In the genomic region with DNA sequence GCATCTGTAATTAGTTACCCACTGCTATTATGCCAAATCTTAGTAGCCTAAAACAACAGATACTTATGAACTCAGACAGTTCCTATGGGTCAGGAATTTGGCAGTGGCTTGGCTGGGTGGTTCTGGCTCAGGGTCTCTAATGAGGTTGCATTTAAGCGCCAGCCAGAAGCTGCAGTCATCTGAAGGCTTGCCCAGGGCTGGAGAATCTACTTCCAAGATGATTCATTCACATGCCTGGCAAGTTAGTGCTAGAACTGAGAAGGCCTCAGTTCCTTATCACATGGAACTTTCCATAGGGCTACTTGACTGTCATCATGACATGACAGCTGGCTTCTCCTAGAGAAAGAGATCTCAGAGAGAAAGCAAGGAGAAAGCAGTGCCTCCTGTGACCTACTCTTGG, we compare ENCODE assay signal across 1 cellular context.
TF ChIP-seq lines count a peak whose summit lies in the region.

No MANE protein-coding gene starts in this region.

TF ChIP-seq in K562, 482 proteins besides CTCF, POLR2A, EP300 and RAD21 (continued from another document and continues in another):
- TF ChIP-seq, protein P1, sequence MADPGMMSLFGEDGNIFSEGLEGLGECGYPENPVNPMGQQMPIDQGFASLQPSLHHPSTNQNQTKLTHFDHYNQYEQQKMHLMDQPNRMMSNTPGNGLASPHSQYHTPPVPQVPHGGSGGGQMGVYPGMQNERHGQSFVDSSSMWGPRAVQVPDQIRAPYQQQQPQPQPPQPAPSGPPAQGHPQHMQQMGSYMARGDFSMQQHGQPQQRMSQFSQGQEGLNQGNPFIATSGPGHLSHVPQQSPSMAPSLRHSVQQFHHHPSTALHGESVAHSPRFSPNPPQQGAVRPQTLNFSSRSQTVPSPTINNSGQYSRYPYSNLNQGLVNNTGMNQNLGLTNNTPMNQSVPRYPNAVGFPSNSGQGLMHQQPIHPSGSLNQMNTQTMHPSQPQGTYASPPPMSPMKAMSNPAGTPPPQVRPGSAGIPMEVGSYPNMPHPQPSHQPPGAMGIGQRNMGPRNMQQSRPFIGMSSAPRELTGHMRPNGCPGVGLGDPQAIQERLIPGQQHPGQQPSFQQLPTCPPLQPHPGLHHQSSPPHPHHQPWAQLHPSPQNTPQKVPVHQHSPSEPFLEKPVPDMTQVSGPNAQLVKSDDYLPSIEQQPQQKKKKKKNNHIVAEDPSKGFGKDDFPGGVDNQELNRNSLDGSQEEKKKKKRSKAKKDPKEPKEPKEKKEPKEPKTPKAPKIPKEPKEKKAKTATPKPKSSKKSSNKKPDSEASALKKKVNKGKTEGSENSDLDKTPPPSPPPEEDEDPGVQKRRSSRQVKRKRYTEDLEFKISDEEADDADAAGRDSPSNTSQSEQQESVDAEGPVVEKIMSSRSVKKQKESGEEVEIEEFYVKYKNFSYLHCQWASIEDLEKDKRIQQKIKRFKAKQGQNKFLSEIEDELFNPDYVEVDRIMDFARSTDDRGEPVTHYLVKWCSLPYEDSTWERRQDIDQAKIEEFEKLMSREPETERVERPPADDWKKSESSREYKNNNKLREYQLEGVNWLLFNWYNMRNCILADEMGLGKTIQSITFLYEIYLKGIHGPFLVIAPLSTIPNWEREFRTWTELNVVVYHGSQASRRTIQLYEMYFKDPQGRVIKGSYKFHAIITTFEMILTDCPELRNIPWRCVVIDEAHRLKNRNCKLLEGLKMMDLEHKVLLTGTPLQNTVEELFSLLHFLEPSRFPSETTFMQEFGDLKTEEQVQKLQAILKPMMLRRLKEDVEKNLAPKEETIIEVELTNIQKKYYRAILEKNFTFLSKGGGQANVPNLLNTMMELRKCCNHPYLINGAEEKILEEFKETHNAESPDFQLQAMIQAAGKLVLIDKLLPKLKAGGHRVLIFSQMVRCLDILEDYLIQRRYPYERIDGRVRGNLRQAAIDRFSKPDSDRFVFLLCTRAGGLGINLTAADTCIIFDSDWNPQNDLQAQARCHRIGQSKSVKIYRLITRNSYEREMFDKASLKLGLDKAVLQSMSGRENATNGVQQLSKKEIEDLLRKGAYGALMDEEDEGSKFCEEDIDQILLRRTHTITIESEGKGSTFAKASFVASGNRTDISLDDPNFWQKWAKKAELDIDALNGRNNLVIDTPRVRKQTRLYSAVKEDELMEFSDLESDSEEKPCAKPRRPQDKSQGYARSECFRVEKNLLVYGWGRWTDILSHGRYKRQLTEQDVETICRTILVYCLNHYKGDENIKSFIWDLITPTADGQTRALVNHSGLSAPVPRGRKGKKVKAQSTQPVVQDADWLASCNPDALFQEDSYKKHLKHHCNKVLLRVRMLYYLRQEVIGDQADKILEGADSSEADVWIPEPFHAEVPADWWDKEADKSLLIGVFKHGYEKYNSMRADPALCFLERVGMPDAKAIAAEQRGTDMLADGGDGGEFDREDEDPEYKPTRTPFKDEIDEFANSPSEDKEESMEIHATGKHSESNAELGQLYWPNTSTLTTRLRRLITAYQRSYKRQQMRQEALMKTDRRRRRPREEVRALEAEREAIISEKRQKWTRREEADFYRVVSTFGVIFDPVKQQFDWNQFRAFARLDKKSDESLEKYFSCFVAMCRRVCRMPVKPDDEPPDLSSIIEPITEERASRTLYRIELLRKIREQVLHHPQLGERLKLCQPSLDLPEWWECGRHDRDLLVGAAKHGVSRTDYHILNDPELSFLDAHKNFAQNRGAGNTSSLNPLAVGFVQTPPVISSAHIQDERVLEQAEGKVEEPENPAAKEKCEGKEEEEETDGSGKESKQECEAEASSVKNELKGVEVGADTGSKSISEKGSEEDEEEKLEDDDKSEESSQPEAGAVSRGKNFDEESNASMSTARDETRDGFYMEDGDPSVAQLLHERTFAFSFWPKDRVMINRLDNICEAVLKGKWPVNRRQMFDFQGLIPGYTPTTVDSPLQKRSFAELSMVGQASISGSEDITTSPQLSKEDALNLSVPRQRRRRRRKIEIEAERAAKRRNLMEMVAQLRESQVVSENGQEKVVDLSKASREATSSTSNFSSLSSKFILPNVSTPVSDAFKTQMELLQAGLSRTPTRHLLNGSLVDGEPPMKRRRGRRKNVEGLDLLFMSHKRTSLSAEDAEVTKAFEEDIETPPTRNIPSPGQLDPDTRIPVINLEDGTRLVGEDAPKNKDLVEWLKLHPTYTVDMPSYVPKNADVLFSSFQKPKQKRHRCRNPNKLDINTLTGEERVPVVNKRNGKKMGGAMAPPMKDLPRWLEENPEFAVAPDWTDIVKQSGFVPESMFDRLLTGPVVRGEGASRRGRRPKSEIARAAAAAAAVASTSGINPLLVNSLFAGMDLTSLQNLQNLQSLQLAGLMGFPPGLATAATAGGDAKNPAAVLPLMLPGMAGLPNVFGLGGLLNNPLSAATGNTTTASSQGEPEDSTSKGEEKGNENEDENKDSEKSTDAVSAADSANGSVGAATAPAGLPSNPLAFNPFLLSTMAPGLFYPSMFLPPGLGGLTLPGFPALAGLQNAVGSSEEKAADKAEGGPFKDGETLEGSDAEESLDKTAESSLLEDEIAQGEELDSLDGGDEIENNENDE (IDR thresholded peaks at IDR 0.05; ENCODE audit: low read depth, low read length): no peak
- TF ChIP-seq TGIF2 (CRISPR knock-in tag; IDR thresholded peaks at IDR 0.05) (no peak), XRCC3 (IDR thresholded peaks at IDR 0.05) (no peak), RCOR1 (IDR thresholded peaks at IDR 0.05; ENCODE audit: borderline replicate concordance in 1 of 2, low read depth in 2 of 2, low read length in 2 of 2) (no peak), GABPA (tag; conservative IDR thresholded peaks at IDR 0.05; ENCODE audit: low read depth) (no peak), ZNF12 (CRISPR knock-in tag; IDR thresholded peaks at IDR 0.05) (no peak), LEF1 (IDR thresholded peaks at IDR 0.05) (no peak), NR2F6 (CRISPR knock-in tag; IDR thresholded peaks at IDR 0.05) (no peak), DIDO1 (tag; IDR thresholded peaks at IDR 0.05; ENCODE audit: low read depth) (no peak), ADNP (tag; IDR thresholded peaks at IDR 0.05) (no peak), GTF2E2 (tag; IDR thresholded peaks at IDR 0.05) (no peak), MEIS2 (IDR thresholded peaks at IDR 0.05; ENCODE audit: partially characterized antibody) (peak; percentile 87), HNRNPH1 (optimal IDR thresholded peaks at IDR 0.05; ENCODE audit: low read depth, low read length) (no peak), EWSR1 (IDR thresholded peaks at IDR 0.05; ENCODE audit: borderline replicate concordance, low read depth, partially characterized antibody) (no peak), ZNF140 (CRISPR knock-in tag; IDR thresholded peaks at IDR 0.05) (no peak), GABPB2 (CRISPR knock-in tag; conservative IDR thresholded peaks at IDR 0.05) (no peak), SAFB (IDR thresholded peaks at IDR 0.05; ENCODE audit: borderline replicate concordance, low read depth, low read length) (no peak), NONO (IDR thresholded peaks at IDR 0.05; ENCODE audit: low read depth in 2 of 2, low read length in 1 of 2) (no peak), FOXK2 (conservative IDR thresholded peaks at IDR 0.05 in 1 of 2, IDR thresholded peaks at IDR 0.05 in 1 of 2; ENCODE audit: low read depth in 2 of 2) (peak in 1 of 2 experiments; percentile 37; a peak in 1 of 4 replicates), ZNF24 (IDR thresholded peaks at IDR 0.05) (no peak), KDM5B (IDR thresholded peaks at IDR 0.05; ENCODE audit: insufficient replicate concordance, low read depth, low read length) (no peak), SOX6 (IDR thresholded peaks at IDR 0.05) (no peak), ZNF507 (tag; conservative IDR thresholded peaks at IDR 0.05) (no peak), CBX2 (IDR thresholded peaks at IDR 0.05; ENCODE audit: insufficient read depth, low read length, poor library complexity, severe bottlenecking) (no peak), HDAC2 (IDR thresholded peaks at IDR 0.05) (0 out of 2 replicates have a peak, but pooled peaks have one; percentile 27), HMGN3 (IDR thresholded peaks at IDR 0.05; ENCODE audit: borderline replicate concordance, extremely low read depth, insufficient read length, low read depth, low read length) (no peak)
- TF ChIP-seq, protein P2, sequence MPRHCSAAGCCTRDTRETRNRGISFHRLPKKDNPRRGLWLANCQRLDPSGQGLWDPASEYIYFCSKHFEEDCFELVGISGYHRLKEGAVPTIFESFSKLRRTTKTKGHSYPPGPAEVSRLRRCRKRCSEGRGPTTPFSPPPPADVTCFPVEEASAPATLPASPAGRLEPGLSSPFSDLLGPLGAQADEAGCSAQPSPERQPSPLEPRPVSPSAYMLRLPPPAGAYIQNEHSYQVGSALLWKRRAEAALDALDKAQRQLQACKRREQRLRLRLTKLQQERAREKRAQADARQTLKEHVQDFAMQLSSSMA (CRISPR knock-in tag; IDR thresholded peaks at IDR 0.05): no peak
- TF ChIP-seq, protein P3, sequence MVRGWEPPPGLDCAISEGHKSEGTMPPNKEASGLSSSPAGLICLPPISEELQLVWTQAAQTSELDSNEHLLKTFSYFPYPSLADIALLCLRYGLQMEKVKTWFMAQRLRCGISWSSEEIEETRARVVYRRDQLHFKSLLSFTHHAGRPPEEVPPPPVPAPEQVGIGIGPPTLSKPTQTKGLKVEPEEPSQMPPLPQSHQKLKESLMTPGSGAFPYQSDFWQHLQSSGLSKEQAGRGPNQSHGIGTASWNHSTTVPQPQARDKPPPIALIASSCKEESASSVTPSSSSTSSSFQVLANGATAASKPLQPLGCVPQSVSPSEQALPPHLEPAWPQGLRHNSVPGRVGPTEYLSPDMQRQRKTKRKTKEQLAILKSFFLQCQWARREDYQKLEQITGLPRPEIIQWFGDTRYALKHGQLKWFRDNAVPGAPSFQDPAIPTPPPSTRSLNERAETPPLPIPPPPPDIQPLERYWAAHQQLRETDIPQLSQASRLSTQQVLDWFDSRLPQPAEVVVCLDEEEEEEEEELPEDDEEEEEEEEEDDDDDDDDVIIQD (CRISPR knock-in tag; IDR thresholded peaks at IDR 0.05): no peak
- TF ChIP-seq, protein P4, sequence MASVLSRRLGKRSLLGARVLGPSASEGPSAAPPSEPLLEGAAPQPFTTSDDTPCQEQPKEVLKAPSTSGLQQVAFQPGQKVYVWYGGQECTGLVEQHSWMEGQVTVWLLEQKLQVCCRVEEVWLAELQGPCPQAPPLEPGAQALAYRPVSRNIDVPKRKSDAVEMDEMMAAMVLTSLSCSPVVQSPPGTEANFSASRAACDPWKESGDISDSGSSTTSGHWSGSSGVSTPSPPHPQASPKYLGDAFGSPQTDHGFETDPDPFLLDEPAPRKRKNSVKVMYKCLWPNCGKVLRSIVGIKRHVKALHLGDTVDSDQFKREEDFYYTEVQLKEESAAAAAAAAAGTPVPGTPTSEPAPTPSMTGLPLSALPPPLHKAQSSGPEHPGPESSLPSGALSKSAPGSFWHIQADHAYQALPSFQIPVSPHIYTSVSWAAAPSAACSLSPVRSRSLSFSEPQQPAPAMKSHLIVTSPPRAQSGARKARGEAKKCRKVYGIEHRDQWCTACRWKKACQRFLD (CRISPR knock-in tag; IDR thresholded peaks at IDR 0.05): peak; percentile 58; the same call in 1 of the 2 replicates
- TF ChIP-seq, protein P5, sequence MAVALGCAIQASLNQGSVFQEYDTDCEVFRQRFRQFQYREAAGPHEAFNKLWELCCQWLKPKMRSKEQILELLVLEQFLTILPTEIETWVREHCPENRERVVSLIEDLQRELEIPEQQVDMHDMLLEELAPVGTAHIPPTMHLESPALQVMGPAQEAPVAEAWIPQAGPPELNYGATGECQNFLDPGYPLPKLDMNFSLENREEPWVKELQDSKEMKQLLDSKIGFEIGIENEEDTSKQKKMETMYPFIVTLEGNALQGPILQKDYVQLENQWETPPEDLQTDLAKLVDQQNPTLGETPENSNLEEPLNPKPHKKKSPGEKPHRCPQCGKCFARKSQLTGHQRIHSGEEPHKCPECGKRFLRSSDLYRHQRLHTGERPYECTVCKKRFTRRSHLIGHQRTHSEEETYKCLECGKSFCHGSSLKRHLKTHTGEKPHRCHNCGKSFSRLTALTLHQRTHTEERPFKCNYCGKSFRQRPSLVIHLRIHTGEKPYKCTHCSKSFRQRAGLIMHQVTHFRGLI (CRISPR knock-in tag; IDR thresholded peaks at IDR 0.05): no peak
- TF ChIP-seq, protein P6, sequence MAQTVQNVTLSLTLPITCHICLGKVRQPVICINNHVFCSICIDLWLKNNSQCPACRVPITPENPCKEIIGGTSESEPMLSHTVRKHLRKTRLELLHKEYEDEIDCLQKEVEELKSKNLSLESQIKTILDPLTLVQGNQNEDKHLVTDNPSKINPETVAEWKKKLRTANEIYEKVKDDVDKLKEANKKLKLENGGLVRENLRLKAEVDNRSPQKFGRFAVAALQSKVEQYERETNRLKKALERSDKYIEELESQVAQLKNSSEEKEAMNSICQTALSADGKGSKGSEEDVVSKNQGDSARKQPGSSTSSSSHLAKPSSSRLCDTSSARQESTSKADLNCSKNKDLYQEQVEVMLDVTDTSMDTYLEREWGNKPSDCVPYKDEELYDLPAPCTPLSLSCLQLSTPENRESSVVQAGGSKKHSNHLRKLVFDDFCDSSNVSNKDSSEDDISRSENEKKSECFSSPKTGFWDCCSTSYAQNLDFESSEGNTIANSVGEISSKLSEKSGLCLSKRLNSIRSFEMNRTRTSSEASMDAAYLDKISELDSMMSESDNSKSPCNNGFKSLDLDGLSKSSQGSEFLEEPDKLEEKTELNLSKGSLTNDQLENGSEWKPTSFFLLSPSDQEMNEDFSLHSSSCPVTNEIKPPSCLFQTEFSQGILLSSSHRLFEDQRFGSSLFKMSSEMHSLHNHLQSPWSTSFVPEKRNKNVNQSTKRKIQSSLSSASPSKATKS (CRISPR knock-in tag; IDR thresholded peaks at IDR 0.05): no peak
- TF ChIP-seq, protein P7, sequence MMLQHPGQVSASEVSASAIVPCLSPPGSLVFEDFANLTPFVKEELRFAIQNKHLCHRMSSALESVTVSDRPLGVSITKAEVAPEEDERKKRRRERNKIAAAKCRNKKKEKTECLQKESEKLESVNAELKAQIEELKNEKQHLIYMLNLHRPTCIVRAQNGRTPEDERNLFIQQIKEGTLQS (IDR thresholded peaks at IDR 0.05): peak; percentile 65
- TF ChIP-seq, protein P7 (CRISPR knock-in tag; conservative IDR thresholded peaks at IDR 0.05): no peak
